ENCODE assay signal across 22 cellular contexts in genomic region chr2:149857344-149857743, GRCh38.
A peak's percentile ranks its signal among the peaks of the same experiment; 100 is the strongest.
DNase-seq lines count a peak whose midpoint lies in the region; ATAC-seq and TF ChIP-seq lines count a peak whose summit lies in the region.
"Had no signal": no experiment of that assay in that cellular context is flagged by ENCODE, and none has a peak within 500 bp of the region (broad histone marks: within the 10 kb centered on the region; RNA-seq: fewer than 3 reads in every experiment).

No MANE protein-coding gene starts in this region.

- no peaks in the 10 kb centered on the region for H3K27me3 Mint-ChIP-seq in activated T-cell treated with anti-CD3 and anti-CD28 coated beads, Interleukin-2, amount 50 U/mL, for 24 hours
- no peaks in the 10 kb centered on the region for H3K27me3 Mint-ChIP-seq in natural killer cell treated with Interleukin-12 subunit alpha and Interleukin-12 subunit beta and Interleukin-15 and Interleukin-18, amount 100 ng/mL, for 72 hours
- H3K27me3 Mint-ChIP-seq: activated CD4-positive, alpha-beta memory T cell treated with anti-CD3 and anti-CD28 coated beads, Interleukin-2, amount 10 ng/mL, durations not matched to agents 7 days and 5 days had no signal

- H3K4me3 Mint-ChIP-seq in activated T-cell treated with anti-CD3 and anti-CD28 coated beads, Interleukin-2, amount 50 U/mL, for 24 hours: no peak overlapping the region
- H3K4me3 Mint-ChIP-seq in natural killer cell treated with Interleukin-12 subunit alpha and Interleukin-12 subunit beta and Interleukin-15 and Interleukin-18, amount 100 ng/mL, for 72 hours: no peak overlapping the region
- H3K4me3 Mint-ChIP-seq: activated CD4-positive, alpha-beta memory T cell treated with anti-CD3 and anti-CD28 coated beads, Interleukin-2, amount 10 ng/mL, durations not matched to agents 7 days and 5 days; H9; immature natural killer cell had no signal

- no peaks in the 10 kb centered on the region for H3K36me3 ChIP-seq in PC-3 (ENCODE audit: low read depth, low read length)
- H3K36me3 ChIP-seq: lower lobe of right lung had no signal

- no peaks in the 10 kb centered on the region for H3K27me3 ChIP-seq in PC-3 (ENCODE audit: low read length)

- H3K9me3 ChIP-seq in PC-3 (ENCODE audit: low read length): no peaks in the 10 kb centered on the region
- H3K9me3 ChIP-seq: lower lobe of right lung had no signal

- H3K4me3 ChIP-seq in PC-3 (ENCODE audit: low read length) (no peak overlapping the region), epithelial cell of esophagus (ENCODE audit: low read length) (no peak overlapping the region)
- H3K4me3 ChIP-seq: lower lobe of right lung had no signal

- H3K27ac ChIP-seq in PC-3 (ENCODE audit: low read length): no peak overlapping the region
- H3K27ac ChIP-seq: C4-2B, lower lobe of right lung had no signal

- BruUV-seq in PC-3 (replicated peaks; lab: Mats Ljungman, UMichigan): no TSS peak

- in situ Hi-C loops in ACHN (cut with HindIII; ENCODE audit: low pct_ligation_motif_present, low pct_unique_long_range_greater_than_20kb, low sequenced_read_pairs): no loop called here

- ATAC-seq in PC-3: no peak; the same call in 1 of the 2 replicates
- no peak for ATAC-seq in natural killer cell treated with Interleukin-12 subunit alpha and Interleukin-12 subunit beta and Interleukin-15 and Interleukin-18, amount 100 ng/mL, for 72 hours
- ATAC-seq: lower lobe of right lung had no signal

- H3K9ac ChIP-seq in PC-3 (ENCODE audit: low read length): no peak overlapping the region

- H4K20me1 ChIP-seq in PC-3 (ENCODE audit: low read length): no peaks in the 10 kb centered on the region

- intact Hi-C loops in PC-3 (cut with micrococcal nuclease): no loop called here

- H2AFZ ChIP-seq in PC-3 (ENCODE audit: low read length): no peak overlapping the region

- POLR2A ChIA-PET in PC-3 (lab: Charles Lee; ENCODE audit: unreplicated experiment): no interaction called here

- no peaks in the 10 kb centered on the region for H3F3A ChIP-seq in PC-3 (ENCODE audit: low read length, unreplicated experiment)

- CTCF ChIA-PET in PC-3 (lab: Charles Lee): interaction anchor here (0.5 kb wide), 1 partner anchor 235 kb away, joined by 4 read pairs; no protein-coding TSS in a partner anchor

- no peaks in the 10 kb centered on the region for H3K79me2 ChIP-seq in PC-3 (ENCODE audit: low read length)

- no peaks in the 10 kb centered on the region for H3K36me3 Mint-ChIP-seq in activated T-cell treated with anti-CD3 and anti-CD28 coated beads, Interleukin-2, amount 50 U/mL, for 24 hours (ENCODE audit: low read depth)
- H3K36me3 Mint-ChIP-seq in natural killer cell treated with Interleukin-12 subunit alpha and Interleukin-12 subunit beta and Interleukin-15 and Interleukin-18, amount 100 ng/mL, for 72 hours: peaks cover 4% of the 10 kb centered on the region
- H3K36me3 Mint-ChIP-seq: immature natural killer cell had no signal

- H3K4me1 Mint-ChIP-seq in activated T-cell treated with anti-CD3 and anti-CD28 coated beads, Interleukin-2, amount 50 U/mL, for 24 hours (ENCODE audit: low read depth): no peaks in the 10 kb centered on the region
- no peaks in the 10 kb centered on the region for H3K4me1 Mint-ChIP-seq in natural killer cell treated with Interleukin-12 subunit alpha and Interleukin-12 subunit beta and Interleukin-15 and Interleukin-18, amount 100 ng/mL, for 72 hours (ENCODE audit: low read depth in 2 of 2)
- H3K4me1 Mint-ChIP-seq: activated CD4-positive, alpha-beta memory T cell treated with anti-CD3 and anti-CD28 coated beads, Interleukin-2, amount 10 ng/mL, durations not matched to agents 7 days and 5 days; H9; immature natural killer cell had no signal

- DNase-seq in ELR (ENCODE audit: low read depth): peak; percentile 55
- peak; percentile 20 for DNase-seq in PC-3
- peak; percentile 60 for DNase-seq in epithelial cell of esophagus (ENCODE audit: low read depth)
- DNase-seq in renal cortical epithelial cell (ENCODE audit: low read depth): peak; percentile 19
- no peak for DNase-seq in activated T-cell treated with anti-CD3 and anti-CD28 coated beads, Interleukin-2, amount 50 U/mL, for 24 hours
- no peak for DNase-seq in ACHN
- no peak for DNase-seq in GM10266 (ENCODE audit: extremely low spot score)
- DNase-seq in natural killer cell treated with Interleukin-12 subunit alpha and Interleukin-12 subunit beta and Interleukin-15 and Interleukin-18, amount 100 ng/mL, for 72 hours (ENCODE audit: low spot score): no peak
- DNase-seq: activated CD4-positive, alpha-beta memory T cell treated with anti-CD3 and anti-CD28 coated beads, Interleukin-2, amount 10 ng/mL, durations not matched to agents 7 days and 5 days; activated naive CD4-positive, alpha-beta T cell treated with Interleukin-2 at 50 U/mL for 16 hours; activated T-cell treated with anti-CD3 and anti-CD28 coated beads for 4 hours; anterior cingulate cortex; cerebellar nuclear complex; DMS 273 treated with DMSO at 0.1 percent for 48 hours; effector memory CD4-positive, alpha-beta T cell; H9; immature natural killer cell; lower lobe of right lung; NCI-H1105 treated with DMSO at 0.1 percent for 48 hours; NCI-H524; T1000 had no signal

- H3K4me2 ChIP-seq in PC-3 (ENCODE audit: low read length): no peak overlapping the region

- TF ChIP-seq CTCF in PC-3 (conservative IDR thresholded peaks at IDR 0.05; ENCODE audit: low read depth, low read length) (no peak), epithelial cell of esophagus (IDR thresholded peaks at IDR 0.05; ENCODE audit: insufficient read depth, low read depth, low read length, missing control alignments) (no peak), GM10266 (IDR thresholded peaks at IDR 0.05; ENCODE audit: control insufficient read depth, insufficient read depth, low read depth, missing control alignments) (no peak)

- peaks cover 32% of the 10 kb centered on the region for H3K4me1 ChIP-seq in PC-3 (ENCODE audit: insufficient read depth, low read length)
- H3K4me1 ChIP-seq: lower lobe of right lung had no signal

- H3K27ac Mint-ChIP-seq in activated T-cell treated with anti-CD3 and anti-CD28 coated beads, Interleukin-2, amount 50 U/mL, for 24 hours: no peak overlapping the region
- no peak overlapping the region for H3K27ac Mint-ChIP-seq in natural killer cell treated with Interleukin-12 subunit alpha and Interleukin-12 subunit beta and Interleukin-15 and Interleukin-18, amount 100 ng/mL, for 72 hours
- H3K27ac Mint-ChIP-seq: activated CD4-positive, alpha-beta memory T cell treated with anti-CD3 and anti-CD28 coated beads, Interleukin-2, amount 10 ng/mL, durations not matched to agents 7 days and 5 days; H9; immature natural killer cell had no signal

- peaks cover 10% of the 10 kb centered on the region for H3K9me3 Mint-ChIP-seq in activated T-cell treated with anti-CD3 and anti-CD28 coated beads, Interleukin-2, amount 50 U/mL, for 24 hours
- H3K9me3 Mint-ChIP-seq in natural killer cell treated with Interleukin-12 subunit alpha and Interleukin-12 subunit beta and Interleukin-15 and Interleukin-18, amount 100 ng/mL, for 72 hours: peaks cover 18% of the 10 kb centered on the region

- no peaks in the 10 kb centered on the region for H3K9me2 ChIP-seq in PC-3 (replicated peaks; ENCODE audit: low read length)

Comparison
In these comparisons a context has a peak if more than half of its experiments do, and no peak if none do; other contexts are left out.
1. DNase-seq: peak in ELR (single experiment), PC-3 (single experiment), epithelial cell of esophagus (single experiment) and renal cortical epithelial cell (single experiment); none in activated T-cell treated with anti-CD3 and anti-CD28 coated beads, Interleukin-2, amount 50 U/mL, for 24 hours (single experiment), ACHN (single experiment), GM10266 (single experiment) and natural killer cell treated with Interleukin-12 subunit alpha and Interleukin-12 subunit beta and Interleukin-15 and Interleukin-18, amount 100 ng/mL, for 72 hours (single experiment).